In the genomic region with DNA sequence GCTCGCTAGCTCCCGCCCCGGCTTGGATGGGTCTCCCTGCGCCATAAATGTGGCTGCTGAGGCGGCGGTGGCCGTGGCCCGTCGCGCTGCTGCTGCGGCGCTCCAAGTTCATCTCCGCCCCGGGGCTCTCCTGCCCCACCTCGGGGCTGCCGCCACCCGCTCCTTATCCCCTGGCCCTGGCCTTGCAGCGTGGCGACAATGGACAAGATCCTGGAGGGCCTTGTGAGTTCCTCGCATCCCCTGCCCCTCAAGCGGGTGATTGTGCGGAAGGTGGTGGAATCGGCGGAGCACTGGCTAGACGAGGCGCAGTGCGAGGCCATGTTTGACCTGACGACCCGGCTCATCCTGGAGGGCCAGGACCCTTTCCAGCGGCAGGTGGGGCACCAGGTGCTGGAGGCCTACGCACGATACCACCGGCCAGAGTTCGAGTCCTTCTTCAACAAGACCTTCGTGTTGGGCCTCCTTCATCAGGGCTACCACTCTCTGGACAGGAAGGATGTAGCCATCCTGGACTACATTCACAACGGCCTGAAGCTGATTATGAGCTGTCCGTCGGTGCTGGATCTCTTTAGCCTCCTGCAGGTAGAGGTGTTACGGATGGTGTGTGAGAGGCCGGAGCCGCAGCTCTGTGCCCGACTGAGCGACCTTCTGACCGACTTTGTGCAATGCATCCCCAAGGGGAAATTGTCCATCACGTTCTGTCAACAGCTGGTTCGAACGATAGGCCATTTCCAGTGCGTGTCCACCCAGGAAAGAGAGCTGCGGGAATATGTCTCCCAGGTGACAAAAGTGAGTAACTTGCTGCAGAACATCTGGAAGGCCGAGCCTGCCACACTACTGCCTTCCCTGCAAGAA, we compare ENCODE assay signal across 8 cellular contexts. TPM values are rescaled to one million over a fixed set of nuclear protein-coding genes. Genes with fewer than 3 reads are reported as not detected.
DNase-seq lines count a peak whose midpoint lies in the region; ATAC-seq and TF ChIP-seq lines count a peak whose summit lies in the region.

No MANE protein-coding gene starts in this region.

- H3K4me1 Mint-ChIP-seq in activated B cell treated with CpG ODN at 0.5 μM for 24 hours (peaks cover 66% of the 10 kb centered on the region), neural crest cell (peaks cover 54% of the 10 kb centered on the region)

- CTCF ChIA-PET in activated B cell treated with CpG ODN at 0.5 μM for 24 hours (lab: Charles Lee) = no interaction called here

- no peak for DNase-seq in DND-41
- DNase-seq in activated B cell treated with CpG ODN at 0.5 μM for 24 hours = no peak
- DNase-seq in fibroblast of pulmonary artery (ENCODE audit: low read depth) = peak; percentile 14
- DNase-seq in neural crest cell (ENCODE audit: low read depth, low spot score) = peak; percentile 2
- no peak for DNase-seq in SIG-M5 treated with dmso at 0.1 percent for 504 hours (lab: John Stamatoyannopoulos, UW; ENCODE audit: unreplicated experiment)
- no peak for DNase-seq in SIG-M5 (lab: John Stamatoyannopoulos, UW)

- TF ChIP-seq CTCF in DND-41 (IDR thresholded peaks at IDR 0.05; ENCODE audit: borderline replicate concordance, extremely low read depth, low read length, poor library complexity, severe bottlenecking) (no peak), activated B cell treated with CpG ODN at 0.5 μM for 24 hours (IDR thresholded peaks at IDR 0.05) (no peak), fibroblast of pulmonary artery (IDR thresholded peaks at IDR 0.05; ENCODE audit: low read length, missing control alignments) (no peak), neural crest cell (conservative IDR thresholded peaks at IDR 0.05) (no peak)

- peaks cover 55% of the 10 kb centered on the region for H3K4me1 ChIP-seq in DND-41 (ENCODE audit: insufficient read depth, low read length)

- H3K4me2 ChIP-seq in DND-41 (ENCODE audit: insufficient read depth, low read length) = peak overlapping the region; percentile 89

- H3K4me3 Mint-ChIP-seq in activated B cell treated with CpG ODN at 0.5 μM for 24 hours (peak overlapping the region; percentile 93), neural crest cell (peak overlapping the region; percentile 93)

- ATAC-seq in DND-41 (ENCODE audit: insufficient read depth, low read depth) (peak; percentile 27), GM19438 (IDR thresholded peaks at IDR 0.05; ENCODE audit: low read depth, unreplicated experiment) (peak; percentile 25), HG03439 (IDR thresholded peaks at IDR 0.05; ENCODE audit: unreplicated experiment) (peak; percentile 26), activated B cell treated with CpG ODN at 0.5 μM for 24 hours (ENCODE audit: low read depth) (peak; percentile 7)

- peak overlapping the region; percentile 82 for H3K9ac ChIP-seq in DND-41 (ENCODE audit: low read depth, low read length)

- peaks cover 69% of the 10 kb centered on the region for H3K79me2 ChIP-seq in DND-41 (ENCODE audit: insufficient read depth, low read length)

- POLR2A ChIA-PET in activated B cell treated with CpG ODN at 0.5 μM for 24 hours (lab: Charles Lee) = interaction anchor here (0.7 to 2.5 kb wide), 4 partner anchors 14 to 686 kb away, joined by 3 to 10 read pairs (median 4); partner anchors contain the start of genes GAB1 and SMARCA5

- intact Hi-C loops in activated B cell treated with CpG ODN at 0.5 μM for 24 hours (cut with micrococcal nuclease) = loop anchor here (1.0 to 10.0 kb wide), 8 partner anchors 13 to 1992 kb away; partner anchors contain the start of genes ABCE1, ANAPC10, IL15 and ZNF330

- H3K27ac ChIP-seq in DND-41 (ENCODE audit: low read length) = peak overlapping the region; percentile 64

- peak overlapping the region; percentile 75 for H2AFZ ChIP-seq in DND-41 (ENCODE audit: low read depth, low read length)

- H3K27ac Mint-ChIP-seq in activated B cell treated with CpG ODN at 0.5 μM for 24 hours (peak overlapping the region; percentile 93), neural crest cell (ENCODE audit: unreplicated experiment) (peak overlapping the region; percentile 19)

- H4K20me1 ChIP-seq in DND-41 (ENCODE audit: insufficient read depth, low read length) = peaks cover 28% of the 10 kb centered on the region

- peaks cover 36% of the 10 kb centered on the region for H3K36me3 ChIP-seq in DND-41 (ENCODE audit: insufficient read depth, low read length)

- H3K4me3 ChIP-seq in DND-41 (ENCODE audit: low read depth in 1 of 2, low read length in 2 of 2) = peak overlapping the region; percentile 74 to 76
- peak overlapping the region; percentile 83 for H3K4me3 ChIP-seq in fibroblast of pulmonary artery (replicated peaks; ENCODE audit: low read depth, low read length)

- no peaks in the 10 kb centered on the region for H3K9me3 Mint-ChIP-seq in activated B cell treated with CpG ODN at 0.5 μM for 24 hours
- H3K9me3 Mint-ChIP-seq in neural crest cell = no peaks in the 10 kb centered on the region

- no peaks in the 10 kb centered on the region for H3K27me3 Mint-ChIP-seq in activated B cell treated with CpG ODN at 0.5 μM for 24 hours
- no peaks in the 10 kb centered on the region for H3K27me3 Mint-ChIP-seq in neural crest cell (ENCODE audit: low read depth)

- H3K36me3 Mint-ChIP-seq in activated B cell treated with CpG ODN at 0.5 μM for 24 hours (ENCODE audit: low read depth) (peaks cover 44% of the 10 kb centered on the region), neural crest cell (ENCODE audit: low read depth) (peaks cover under 1% of the 10 kb centered on the region)

- no peaks in the 10 kb centered on the region for H3K9me3 ChIP-seq in DND-41 (ENCODE audit: insufficient read depth, low read length, severe bottlenecking)

- H3K27me3 ChIP-seq in DND-41 (ENCODE audit: insufficient read depth, low read length, poor library complexity) = no peaks in the 10 kb centered on the region

RNA-seq across cellular contexts. Expression of gene USP38, which starts 0.8 kb away (rescaled TPM):
- total RNA-seq in activated B cell treated with CpG ODN at 0.5 μM for 24 hours (20.9 and 24.9 TPM in 2 replicates), neural crest cell (14.9 and 15.2 TPM in 2 replicates)

Comparison
In these comparisons a context has a peak if more than half of its experiments do, and no peak if none do; other contexts are left out.
1. DNase-seq: peak in fibroblast of pulmonary artery (single experiment) and neural crest cell (single experiment); none in DND-41 (single experiment), activated B cell treated with CpG ODN at 0.5 μM for 24 hours (single experiment), SIG-M5 treated with dmso at 0.1 percent for 504 hours (single experiment) and SIG-M5 (single experiment).
2. Peak in every context shown above with its lines, with median percentiles within 50 percentile points of each other: ATAC-seq.